In genomic region chr6:19434065-19434464, GRCh38 we compare ENCODE assay signal across 20 cellular contexts.
"Had no signal": no experiment of that assay in that cellular context is flagged by ENCODE, and none has a peak within 500 bp of the region (broad histone marks: within the 10 kb centered on the region; RNA-seq: fewer than 3 reads in every experiment).

No MANE protein-coding gene starts in this region.

- ATAC-seq: activated T-cell treated with anti-CD3 and anti-CD28 coated beads, Interleukin-2, amount 50 U/mL, for 4 hours; heart right ventricle; left ventricle myocardium superior; psoas muscle; right cardiac atrium; stimulated activated naive CD8-positive, alpha-beta T cell treated with anti-CD3 and anti-CD28 coated beads, Interleukin-15, Interleukin-2, amounts not matched to agents 100 U/mL and 50 U/mL, for 24 hours had no signal

- H3K27ac ChIP-seq: ascending aorta, heart right ventricle, psoas muscle, tibial nerve, vagina had no signal

- H3K4me3 ChIP-seq: ascending aorta, heart right ventricle, psoas muscle, tibial nerve, vagina had no signal

- H3K27me3 ChIP-seq: ascending aorta, esophagus muscularis mucosa, heart right ventricle, tibial nerve, vagina had no signal

- H3K36me3 ChIP-seq: ascending aorta, esophagus muscularis mucosa, heart right ventricle, tibial nerve, vagina had no signal

- DNase-seq: activated CD4-positive, alpha-beta T cell treated with anti-CD3 and anti-CD28 coated beads, Interleukin-2, amount 50 U/mL, for 1 hour; activated CD4-positive, CD25-positive, alpha-beta regulatory T cell treated with anti-CD3 and anti-CD28 coated beads, Interleukin-2, amount 50 U/mL, for 72 hours; activated CD8-positive, alpha-beta memory T cell treated with anti-CD3 and anti-CD28 coated beads, Interleukin-2, amount 50 U/mL, for 4 hours; activated effector memory CD4-positive, alpha-beta T cell treated with anti-CD3 and anti-CD28 coated beads, Interleukin-2, amount 50 U/mL, for 16 hours; activated naive CD4-positive, alpha-beta T cell treated with anti-CD3 and anti-CD28 coated beads, Interleukin-2, amount 50 U/mL, for 16 hours; activated T-cell treated with anti-CD3 and anti-CD28 coated beads, Interleukin-2, amount 50 U/mL, for 4 hours; cerebellar nuclear complex; cortex of kidney; effector CD4-positive, alpha-beta T cell; heart right ventricle; left ventricle myocardium superior; psoas muscle; right cardiac atrium; stimulated activated CD4-positive, alpha-beta T cell treated with anti-CD3 and anti-CD28 coated beads, Interleukin-2, amount 100 ng/mL, for 24 hours; stimulated activated naive CD8-positive, alpha-beta T cell treated with anti-CD3 and anti-CD28 coated beads, Interleukin-15, Interleukin-2, amounts not matched to agents 100 U/mL and 50 U/mL, for 24 hours; substantia nigra had no signal

- H3K4me1 ChIP-seq: ascending aorta, heart right ventricle, psoas muscle had no signal

- H3K9me3 ChIP-seq: ascending aorta, esophagus muscularis mucosa, heart right ventricle, psoas muscle, tibial nerve, vagina had no signal
